In the genomic region with DNA sequence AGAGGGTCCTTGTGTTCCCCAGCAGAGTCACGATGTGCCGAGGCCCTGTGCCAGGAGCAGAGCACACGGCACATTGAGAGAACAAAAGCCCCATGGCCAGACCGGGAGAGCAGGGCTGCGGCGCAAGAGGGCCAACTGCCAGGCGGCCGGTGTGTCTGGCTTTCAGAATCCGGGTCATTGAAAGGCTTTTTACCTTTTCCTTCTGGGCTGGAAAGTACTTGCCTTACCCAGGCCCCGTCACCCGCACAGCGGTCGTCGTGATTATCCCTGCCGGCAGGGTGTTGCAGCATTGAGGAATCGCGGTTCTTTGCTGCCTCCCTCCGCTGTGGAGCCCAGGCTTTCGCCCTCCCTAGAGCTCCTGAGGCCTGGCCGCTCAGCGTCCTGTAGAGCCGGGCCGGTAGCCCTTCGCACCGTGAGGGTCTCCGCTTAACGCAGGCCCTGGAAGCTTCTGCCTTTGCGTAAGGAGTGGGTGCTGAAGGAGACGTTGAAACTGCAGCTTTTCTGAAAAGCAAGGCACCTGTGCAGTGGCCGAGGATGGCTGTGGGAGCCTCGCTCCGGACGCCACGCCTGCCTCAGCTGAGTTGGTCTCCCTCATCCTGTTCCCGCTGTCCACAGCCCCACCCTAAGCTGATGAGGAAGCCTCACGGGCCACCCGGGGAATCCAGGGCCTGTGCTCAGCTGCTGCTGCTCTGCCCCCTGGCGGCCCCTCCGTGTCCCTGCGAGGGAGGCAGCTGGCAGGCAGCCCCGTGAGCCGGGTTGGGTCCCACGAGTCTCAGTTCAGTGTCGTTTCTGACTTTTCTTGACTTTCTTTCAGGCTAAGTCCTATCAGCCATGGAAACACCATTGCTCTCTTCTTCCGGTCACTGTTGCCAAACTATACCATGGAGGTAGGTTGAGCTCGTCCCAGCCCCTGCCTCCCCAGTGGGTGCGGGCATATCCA, we compare ENCODE assay signal across 1 cellular context.
TF ChIP-seq lines count a peak whose summit lies in the region.

No MANE protein-coding gene starts in this region.

TF ChIP-seq in HepG2, 621 proteins besides CTCF, POLR2A, EP300 and RAD21 (continued from another document and continues in another):
- TF ChIP-seq SMAD1 (CRISPR knock-in tag; IDR thresholded peaks at IDR 0.05; ENCODE audit: borderline replicate concordance, low read depth) (no peak), RBAK (CRISPR knock-in tag; IDR thresholded peaks at IDR 0.05) (no peak), ATM (IDR thresholded peaks at IDR 0.05; ENCODE audit: borderline replicate concordance) (no peak), KMT2B (CRISPR knock-in tag; IDR thresholded peaks at IDR 0.05) (no peak), ASH2L (IDR thresholded peaks at IDR 0.05; ENCODE audit: insufficient read length, low read depth, low read length) (no peak), TBP (CRISPR knock-in tag; IDR thresholded peaks at IDR 0.05) (no peak), NAIF1 (CRISPR knock-in tag; IDR thresholded peaks at IDR 0.05; ENCODE audit: borderline replicate concordance) (no peak), ZNF326 (CRISPR knock-in tag; IDR thresholded peaks at IDR 0.05; ENCODE audit: borderline replicate concordance) (no peak), ESRRA (CRISPR knock-in tag; IDR thresholded peaks at IDR 0.05; ENCODE audit: low read depth) (0 out of 2 replicates have a peak, but pooled peaks have one; percentile 13), HOXA7 (CRISPR knock-in tag; IDR thresholded peaks at IDR 0.05) (no peak), ZMYM3 (CRISPR knock-in tag; IDR thresholded peaks at IDR 0.05) (no peak), KAT8 (CRISPR knock-in tag; IDR thresholded peaks at IDR 0.05) (0 out of 2 replicates have a peak, but pooled peaks have one; percentile 31), ZNF180 (CRISPR knock-in tag; IDR thresholded peaks at IDR 0.05; ENCODE audit: borderline replicate concordance, low read depth) (no peak), ZNF432 (CRISPR knock-in tag; IDR thresholded peaks at IDR 0.05; ENCODE audit: borderline replicate concordance) (no peak), RORA (CRISPR knock-in tag; IDR thresholded peaks at IDR 0.05) (no peak), PRMT3 (CRISPR knock-in tag; IDR thresholded peaks at IDR 0.05; ENCODE audit: borderline replicate concordance, low read depth) (no peak), FIP1L1 (IDR thresholded peaks at IDR 0.05; ENCODE audit: borderline replicate concordance, insufficient read depth, low read depth, low read length) (no peak), YEATS4 (CRISPR knock-in tag; IDR thresholded peaks at IDR 0.05; ENCODE audit: borderline replicate concordance) (no peak), ZSCAN20 (CRISPR knock-in tag; IDR thresholded peaks at IDR 0.05; ENCODE audit: borderline replicate concordance) (0 out of 2 replicates have a peak, but pooled peaks have one; percentile 60), ZNF121 (CRISPR knock-in tag; IDR thresholded peaks at IDR 0.05) (no peak), ZNF251 (CRISPR knock-in tag; IDR thresholded peaks at IDR 0.05) (no peak), GLI4 (CRISPR knock-in tag; IDR thresholded peaks at IDR 0.05; ENCODE audit: borderline replicate concordance) (no peak)
- TF ChIP-seq, protein P1, sequence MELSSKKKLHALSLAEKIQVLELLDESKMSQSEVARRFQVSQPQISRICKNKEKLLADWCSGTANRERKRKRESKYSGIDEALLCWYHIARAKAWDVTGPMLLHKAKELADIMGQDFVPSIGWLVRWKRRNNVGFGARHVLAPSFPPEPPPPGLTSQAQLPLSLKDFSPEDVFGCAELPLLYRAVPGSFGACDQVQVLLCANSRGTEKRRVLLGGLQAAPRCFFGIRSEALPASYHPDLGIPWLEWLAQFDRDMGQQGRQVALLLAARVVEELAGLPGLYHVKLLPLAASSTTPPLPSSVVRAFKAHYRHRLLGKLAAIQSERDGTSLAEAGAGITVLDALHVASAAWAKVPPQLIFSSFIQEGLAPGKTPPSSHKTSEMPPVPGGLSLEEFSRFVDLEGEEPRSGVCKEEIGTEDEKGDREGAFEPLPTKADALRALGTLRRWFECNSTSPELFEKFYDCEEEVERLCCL (CRISPR knock-in tag; IDR thresholded peaks at IDR 0.05; ENCODE audit: borderline replicate concordance) = no peak
- TF ChIP-seq, protein P2, sequence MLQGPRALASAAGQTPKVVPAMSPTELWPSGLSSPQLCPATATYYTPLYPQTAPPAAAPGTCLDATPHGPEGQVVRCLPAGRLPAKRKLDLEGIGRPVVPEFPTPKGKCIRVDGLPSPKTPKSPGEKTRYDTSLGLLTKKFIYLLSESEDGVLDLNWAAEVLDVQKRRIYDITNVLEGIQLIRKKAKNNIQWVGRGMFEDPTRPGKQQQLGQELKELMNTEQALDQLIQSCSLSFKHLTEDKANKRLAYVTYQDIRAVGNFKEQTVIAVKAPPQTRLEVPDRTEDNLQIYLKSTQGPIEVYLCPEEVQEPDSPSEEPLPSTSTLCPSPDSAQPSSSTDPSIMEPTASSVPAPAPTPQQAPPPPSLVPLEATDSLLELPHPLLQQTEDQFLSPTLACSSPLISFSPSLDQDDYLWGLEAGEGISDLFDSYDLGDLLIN (CRISPR knock-in tag; IDR thresholded peaks at IDR 0.05; ENCODE audit: borderline replicate concordance) = no peak
- TF ChIP-seq, protein P3, sequence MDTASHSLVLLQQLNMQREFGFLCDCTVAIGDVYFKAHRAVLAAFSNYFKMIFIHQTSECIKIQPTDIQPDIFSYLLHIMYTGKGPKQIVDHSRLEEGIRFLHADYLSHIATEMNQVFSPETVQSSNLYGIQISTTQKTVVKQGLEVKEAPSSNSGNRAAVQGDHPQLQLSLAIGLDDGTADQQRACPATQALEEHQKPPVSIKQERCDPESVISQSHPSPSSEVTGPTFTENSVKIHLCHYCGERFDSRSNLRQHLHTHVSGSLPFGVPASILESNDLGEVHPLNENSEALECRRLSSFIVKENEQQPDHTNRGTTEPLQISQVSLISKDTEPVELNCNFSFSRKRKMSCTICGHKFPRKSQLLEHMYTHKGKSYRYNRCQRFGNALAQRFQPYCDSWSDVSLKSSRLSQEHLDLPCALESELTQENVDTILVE (CRISPR knock-in tag; IDR thresholded peaks at IDR 0.05) = no peak
- TF ChIP-seq, protein P4, sequence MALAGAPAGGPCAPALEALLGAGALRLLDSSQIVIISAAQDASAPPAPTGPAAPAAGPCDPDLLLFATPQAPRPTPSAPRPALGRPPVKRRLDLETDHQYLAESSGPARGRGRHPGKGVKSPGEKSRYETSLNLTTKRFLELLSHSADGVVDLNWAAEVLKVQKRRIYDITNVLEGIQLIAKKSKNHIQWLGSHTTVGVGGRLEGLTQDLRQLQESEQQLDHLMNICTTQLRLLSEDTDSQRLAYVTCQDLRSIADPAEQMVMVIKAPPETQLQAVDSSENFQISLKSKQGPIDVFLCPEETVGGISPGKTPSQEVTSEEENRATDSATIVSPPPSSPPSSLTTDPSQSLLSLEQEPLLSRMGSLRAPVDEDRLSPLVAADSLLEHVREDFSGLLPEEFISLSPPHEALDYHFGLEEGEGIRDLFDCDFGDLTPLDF (CRISPR knock-in tag; IDR thresholded peaks at IDR 0.05) = no peak
- TF ChIP-seq, protein P5, sequence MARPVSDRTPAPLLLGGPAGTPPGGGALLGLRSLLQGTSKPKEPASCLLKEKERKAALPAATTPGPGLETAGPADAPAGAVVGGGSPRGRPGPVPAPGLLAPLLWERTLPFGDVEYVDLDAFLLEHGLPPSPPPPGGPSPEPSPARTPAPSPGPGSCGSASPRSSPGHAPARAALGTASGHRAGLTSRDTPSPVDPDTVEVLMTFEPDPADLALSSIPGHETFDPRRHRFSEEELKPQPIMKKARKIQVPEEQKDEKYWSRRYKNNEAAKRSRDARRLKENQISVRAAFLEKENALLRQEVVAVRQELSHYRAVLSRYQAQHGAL (CRISPR knock-in tag; IDR thresholded peaks at IDR 0.05; ENCODE audit: not compliant biosample characterization) = no peak
- TF ChIP-seq, protein P6, sequence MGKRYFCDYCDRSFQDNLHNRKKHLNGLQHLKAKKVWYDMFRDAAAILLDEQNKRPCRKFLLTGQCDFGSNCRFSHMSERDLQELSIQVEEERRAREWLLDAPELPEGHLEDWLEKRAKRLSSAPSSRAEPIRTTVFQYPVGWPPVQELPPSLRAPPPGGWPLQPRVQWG (CRISPR knock-in tag; IDR thresholded peaks at IDR 0.05; ENCODE audit: borderline replicate concordance, low read depth) = no peak
- TF ChIP-seq, protein P7, sequence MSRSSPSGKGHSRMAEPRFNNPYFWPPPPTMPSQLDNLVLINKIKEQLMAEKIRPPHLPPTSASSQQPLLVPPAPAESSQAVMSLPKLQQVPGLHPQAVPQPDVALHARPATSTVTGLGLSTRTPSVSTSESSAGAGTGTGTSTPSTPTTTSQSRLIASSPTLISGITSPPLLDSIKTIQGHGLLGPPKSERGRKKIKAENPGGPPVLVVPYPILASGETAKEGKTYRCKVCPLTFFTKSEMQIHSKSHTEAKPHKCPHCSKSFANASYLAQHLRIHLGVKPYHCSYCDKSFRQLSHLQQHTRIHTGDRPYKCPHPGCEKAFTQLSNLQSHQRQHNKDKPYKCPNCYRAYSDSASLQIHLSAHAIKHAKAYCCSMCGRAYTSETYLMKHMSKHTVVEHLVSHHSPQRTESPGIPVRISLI (CRISPR knock-in tag; IDR thresholded peaks at IDR 0.05; ENCODE audit: borderline replicate concordance) = no peak
- TF ChIP-seq, protein P8, sequence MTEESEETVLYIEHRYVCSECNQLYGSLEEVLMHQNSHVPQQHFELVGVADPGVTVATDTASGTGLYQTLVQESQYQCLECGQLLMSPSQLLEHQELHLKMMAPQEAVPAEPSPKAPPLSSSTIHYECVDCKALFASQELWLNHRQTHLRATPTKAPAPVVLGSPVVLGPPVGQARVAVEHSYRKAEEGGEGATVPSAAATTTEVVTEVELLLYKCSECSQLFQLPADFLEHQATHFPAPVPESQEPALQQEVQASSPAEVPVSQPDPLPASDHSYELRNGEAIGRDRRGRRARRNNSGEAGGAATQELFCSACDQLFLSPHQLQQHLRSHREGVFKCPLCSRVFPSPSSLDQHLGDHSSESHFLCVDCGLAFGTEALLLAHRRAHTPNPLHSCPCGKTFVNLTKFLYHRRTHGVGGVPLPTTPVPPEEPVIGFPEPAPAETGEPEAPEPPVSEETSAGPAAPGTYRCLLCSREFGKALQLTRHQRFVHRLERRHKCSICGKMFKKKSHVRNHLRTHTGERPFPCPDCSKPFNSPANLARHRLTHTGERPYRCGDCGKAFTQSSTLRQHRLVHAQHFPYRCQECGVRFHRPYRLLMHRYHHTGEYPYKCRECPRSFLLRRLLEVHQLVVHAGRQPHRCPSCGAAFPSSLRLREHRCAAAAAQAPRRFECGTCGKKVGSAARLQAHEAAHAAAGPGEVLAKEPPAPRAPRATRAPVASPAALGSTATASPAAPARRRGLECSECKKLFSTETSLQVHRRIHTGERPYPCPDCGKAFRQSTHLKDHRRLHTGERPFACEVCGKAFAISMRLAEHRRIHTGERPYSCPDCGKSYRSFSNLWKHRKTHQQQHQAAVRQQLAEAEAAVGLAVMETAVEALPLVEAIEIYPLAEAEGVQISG (CRISPR knock-in tag; IDR thresholded peaks at IDR 0.05) = peak; percentile 61
- TF ChIP-seq, protein P9, sequence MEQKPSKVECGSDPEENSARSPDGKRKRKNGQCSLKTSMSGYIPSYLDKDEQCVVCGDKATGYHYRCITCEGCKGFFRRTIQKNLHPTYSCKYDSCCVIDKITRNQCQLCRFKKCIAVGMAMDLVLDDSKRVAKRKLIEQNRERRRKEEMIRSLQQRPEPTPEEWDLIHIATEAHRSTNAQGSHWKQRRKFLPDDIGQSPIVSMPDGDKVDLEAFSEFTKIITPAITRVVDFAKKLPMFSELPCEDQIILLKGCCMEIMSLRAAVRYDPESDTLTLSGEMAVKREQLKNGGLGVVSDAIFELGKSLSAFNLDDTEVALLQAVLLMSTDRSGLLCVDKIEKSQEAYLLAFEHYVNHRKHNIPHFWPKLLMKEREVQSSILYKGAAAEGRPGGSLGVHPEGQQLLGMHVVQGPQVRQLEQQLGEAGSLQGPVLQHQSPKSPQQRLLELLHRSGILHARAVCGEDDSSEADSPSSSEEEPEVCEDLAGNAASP (CRISPR knock-in tag; IDR thresholded peaks at IDR 0.05; ENCODE audit: borderline replicate concordance) = 0 out of 2 replicates have a peak, but pooled peaks have one; percentile 26
- TF ChIP-seq, protein P10, sequence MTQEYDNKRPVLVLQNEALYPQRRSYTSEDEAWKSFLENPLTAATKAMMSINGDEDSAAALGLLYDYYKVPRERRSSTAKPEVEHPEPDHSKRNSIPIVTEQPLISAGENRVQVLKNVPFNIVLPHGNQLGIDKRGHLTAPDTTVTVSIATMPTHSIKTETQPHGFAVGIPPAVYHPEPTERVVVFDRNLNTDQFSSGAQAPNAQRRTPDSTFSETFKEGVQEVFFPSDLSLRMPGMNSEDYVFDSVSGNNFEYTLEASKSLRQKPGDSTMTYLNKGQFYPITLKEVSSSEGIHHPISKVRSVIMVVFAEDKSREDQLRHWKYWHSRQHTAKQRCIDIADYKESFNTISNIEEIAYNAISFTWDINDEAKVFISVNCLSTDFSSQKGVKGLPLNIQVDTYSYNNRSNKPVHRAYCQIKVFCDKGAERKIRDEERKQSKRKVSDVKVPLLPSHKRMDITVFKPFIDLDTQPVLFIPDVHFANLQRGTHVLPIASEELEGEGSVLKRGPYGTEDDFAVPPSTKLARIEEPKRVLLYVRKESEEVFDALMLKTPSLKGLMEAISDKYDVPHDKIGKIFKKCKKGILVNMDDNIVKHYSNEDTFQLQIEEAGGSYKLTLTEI (CRISPR knock-in tag; conservative IDR thresholded peaks at IDR 0.05) = no peak
- TF ChIP-seq, protein P11, sequence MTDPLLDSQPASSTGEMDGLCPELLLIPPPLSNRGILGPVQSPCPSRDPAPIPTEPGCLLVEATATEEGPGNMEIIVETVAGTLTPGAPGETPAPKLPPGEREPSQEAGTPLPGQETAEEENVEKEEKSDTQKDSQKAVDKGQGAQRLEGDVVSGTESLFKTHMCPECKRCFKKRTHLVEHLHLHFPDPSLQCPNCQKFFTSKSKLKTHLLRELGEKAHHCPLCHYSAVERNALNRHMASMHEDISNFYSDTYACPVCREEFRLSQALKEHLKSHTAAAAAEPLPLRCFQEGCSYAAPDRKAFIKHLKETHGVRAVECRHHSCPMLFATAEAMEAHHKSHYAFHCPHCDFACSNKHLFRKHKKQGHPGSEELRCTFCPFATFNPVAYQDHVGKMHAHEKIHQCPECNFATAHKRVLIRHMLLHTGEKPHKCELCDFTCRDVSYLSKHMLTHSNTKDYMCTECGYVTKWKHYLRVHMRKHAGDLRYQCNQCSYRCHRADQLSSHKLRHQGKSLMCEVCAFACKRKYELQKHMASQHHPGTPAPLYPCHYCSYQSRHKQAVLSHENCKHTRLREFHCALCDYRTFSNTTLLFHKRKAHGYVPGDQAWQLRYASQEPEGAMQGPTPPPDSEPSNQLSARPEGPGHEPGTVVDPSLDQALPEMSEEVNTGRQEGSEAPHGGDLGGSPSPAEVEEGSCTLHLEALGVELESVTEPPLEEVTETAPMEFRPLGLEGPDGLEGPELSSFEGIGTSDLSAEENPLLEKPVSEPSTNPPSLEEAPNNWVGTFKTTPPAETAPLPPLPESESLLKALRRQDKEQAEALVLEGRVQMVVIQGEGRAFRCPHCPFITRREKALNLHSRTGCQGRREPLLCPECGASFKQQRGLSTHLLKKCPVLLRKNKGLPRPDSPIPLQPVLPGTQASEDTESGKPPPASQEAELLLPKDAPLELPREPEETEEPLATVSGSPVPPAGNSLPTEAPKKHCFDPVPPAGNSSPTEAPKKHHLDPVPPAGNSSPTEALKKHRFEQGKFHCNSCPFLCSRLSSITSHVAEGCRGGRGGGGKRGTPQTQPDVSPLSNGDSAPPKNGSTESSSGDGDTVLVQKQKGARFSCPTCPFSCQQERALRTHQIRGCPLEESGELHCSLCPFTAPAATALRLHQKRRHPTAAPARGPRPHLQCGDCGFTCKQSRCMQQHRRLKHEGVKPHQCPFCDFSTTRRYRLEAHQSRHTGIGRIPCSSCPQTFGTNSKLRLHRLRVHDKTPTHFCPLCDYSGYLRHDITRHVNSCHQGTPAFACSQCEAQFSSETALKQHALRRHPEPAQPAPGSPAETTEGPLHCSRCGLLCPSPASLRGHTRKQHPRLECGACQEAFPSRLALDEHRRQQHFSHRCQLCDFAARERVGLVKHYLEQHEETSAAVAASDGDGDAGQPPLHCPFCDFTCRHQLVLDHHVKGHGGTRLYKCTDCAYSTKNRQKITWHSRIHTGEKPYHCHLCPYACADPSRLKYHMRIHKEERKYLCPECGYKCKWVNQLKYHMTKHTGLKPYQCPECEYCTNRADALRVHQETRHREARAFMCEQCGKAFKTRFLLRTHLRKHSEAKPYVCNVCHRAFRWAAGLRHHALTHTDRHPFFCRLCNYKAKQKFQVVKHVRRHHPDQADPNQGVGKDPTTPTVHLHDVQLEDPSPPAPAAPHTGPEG (CRISPR knock-in tag; IDR thresholded peaks at IDR 0.05) = no peak
